In the genomic region with DNA sequence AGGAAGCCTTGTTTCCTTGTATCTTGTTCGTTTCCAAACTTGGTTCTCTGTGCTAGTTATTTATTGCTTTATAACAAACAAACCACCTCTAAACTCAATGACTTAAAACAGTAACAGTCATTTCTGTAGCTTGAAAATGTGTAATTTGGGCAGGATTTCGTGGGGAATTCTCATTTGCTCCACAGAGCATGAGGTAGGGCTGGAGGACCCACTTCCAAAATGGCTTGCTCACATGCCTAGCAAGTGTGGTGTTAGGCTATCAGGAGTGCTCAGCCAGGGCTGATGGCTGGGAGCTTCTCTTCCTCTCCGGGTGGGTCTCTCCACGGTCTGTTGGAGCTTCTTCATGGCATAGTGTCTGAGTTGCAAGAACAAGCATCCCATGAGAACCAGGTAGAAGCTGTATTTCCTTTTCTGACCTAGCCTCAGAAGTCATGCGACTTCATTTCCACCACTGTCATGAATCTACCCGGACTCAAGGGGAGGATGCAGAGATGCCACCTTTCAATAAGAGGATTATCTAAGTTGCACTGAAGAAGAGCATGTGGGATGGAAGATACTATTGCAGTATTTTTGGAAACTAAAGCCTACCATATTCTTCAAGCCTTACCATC, we compare ENCODE assay signal across 22 cellular contexts. TPM values are rescaled to one million over a fixed set of nuclear protein-coding genes. Genes with fewer than 3 reads are reported as not detected.
DNase-seq lines count a peak whose midpoint lies in the region; ATAC-seq, FAIRE-seq and TF ChIP-seq lines count a peak whose summit lies in the region.
"Had no signal": no experiment of that assay in that cellular context is flagged by ENCODE, and none has a peak within 500 bp of the region (broad histone marks: within the 10 kb centered on the region; RNA-seq: fewer than 3 reads in every experiment).

No MANE protein-coding gene starts in this region.

- POLR2A ChIA-PET in activated CD4-positive, alpha-beta T cell treated with anti-CD3 and anti-CD28 coated beads for 36 hours (lab: Charles Lee), result no interaction called here

- no peak overlapping the region for H3K27ac Mint-ChIP-seq in activated CD4-positive, alpha-beta T cell treated with anti-CD3 and anti-CD28 coated beads for 36 hours
- H3K27ac Mint-ChIP-seq in activated T-helper 17 cell treated with anti-CD3 and anti-CD28 coated beads, Interleukin-2, amount 50 U/mL, for 72 hours, result no peak overlapping the region
- H3K27ac Mint-ChIP-seq: CD8-positive, alpha-beta T cell had no signal

- CTCF ChIA-PET in activated CD4-positive, alpha-beta T cell treated with anti-CD3 and anti-CD28 coated beads for 36 hours (lab: Charles Lee), result no interaction called here

- TF ChIP-seq POLR2A in GM12891 (IDR thresholded peaks at IDR 0.05; ENCODE audit: low read depth, low read length), result no peak

- no peak for DNase-seq in activated CD4-positive, alpha-beta T cell treated with anti-CD3 and anti-CD28 coated beads for 36 hours
- DNase-seq in activated CD4-positive, alpha-beta T cell treated with anti-CD3 and anti-CD28 coated beads, Interleukin-2, amount 50 U/mL, for 4 hours, result no peak
- DNase-seq in NCI-H2196 (lab: John Stamatoyannopoulos, UW; ENCODE audit: unreplicated experiment), result no peak
- DNase-seq in GM12891 (ENCODE audit: insufficient read length, low spot score), result no peak
- DNase-seq: 8988T; C1 segment of cervical spinal cord; CD8-positive, alpha-beta T cell; IMR-90; MV-4-11; NCI-H1105 treated with DMSO at 0.1 percent for 48 hours; NCI-H1694; NCI-H2081; NCI-H2171; NCI-H524 treated with DMSO at 0.1 percent for 48 hours; OCI-M1; T-helper 9 cell had no signal

- H3K4me3 Mint-ChIP-seq in activated CD4-positive, alpha-beta T cell treated with anti-CD3 and anti-CD28 coated beads for 36 hours, result no peak overlapping the region
- H3K4me3 Mint-ChIP-seq in activated T-helper 17 cell treated with anti-CD3 and anti-CD28 coated beads, Interleukin-2, amount 50 U/mL, for 72 hours, result no peak overlapping the region
- H3K4me3 Mint-ChIP-seq: CD8-positive, alpha-beta T cell had no signal

- H3K4me1 Mint-ChIP-seq in activated CD4-positive, alpha-beta T cell treated with anti-CD3 and anti-CD28 coated beads for 36 hours, result peaks cover 3% of the 10 kb centered on the region
- no peaks in the 10 kb centered on the region for H3K4me1 Mint-ChIP-seq in activated T-helper 17 cell treated with anti-CD3 and anti-CD28 coated beads, Interleukin-2, amount 50 U/mL, for 72 hours

- H3K9me3 Mint-ChIP-seq in activated CD4-positive, alpha-beta T cell treated with anti-CD3 and anti-CD28 coated beads for 36 hours (ENCODE audit: low read depth), result no peaks in the 10 kb centered on the region
- no peaks in the 10 kb centered on the region for H3K9me3 Mint-ChIP-seq in activated T-helper 17 cell treated with anti-CD3 and anti-CD28 coated beads, Interleukin-2, amount 50 U/mL, for 72 hours
- H3K9me3 Mint-ChIP-seq: CD8-positive, alpha-beta T cell had no signal

- peak; percentile 26 for ATAC-seq in activated CD4-positive, alpha-beta T cell treated with anti-CD3 and anti-CD28 coated beads for 36 hours
- peak; percentile 47 for ATAC-seq in HG02852 (IDR thresholded peaks at IDR 0.05; ENCODE audit: unreplicated experiment)
- ATAC-seq in activated T-helper 17 cell treated with anti-CD3 and anti-CD28 coated beads, Interleukin-2, amount 50 U/mL, for 72 hours (replicated peaks), result peak; percentile 35
- no peak for ATAC-seq in HG02973 (IDR thresholded peaks at IDR 0.05; ENCODE audit: unreplicated experiment)
- ATAC-seq: CD8-positive, alpha-beta T cell; Right ventricle myocardium inferior had no signal

- no peak for FAIRE-seq in GM12891 (lab: Jason Lieb, UNC)
- FAIRE-seq: HTR-8/SVneo, RCC 7860 had no signal

- intact Hi-C loops in activated CD4-positive, alpha-beta T cell treated with anti-CD3 and anti-CD28 coated beads for 36 hours (cut with DNase I, micrococcal nuclease), result loop anchor here in 1 of 2 experiments (10.0 kb wide), 1 partner anchor 1114 kb away; the partner anchor contains the start of gene SKIL

- peaks cover 4% of the 10 kb centered on the region for H3K36me3 Mint-ChIP-seq in activated CD4-positive, alpha-beta T cell treated with anti-CD3 and anti-CD28 coated beads for 36 hours (ENCODE audit: low read depth)
- H3K36me3 Mint-ChIP-seq in activated T-helper 17 cell treated with anti-CD3 and anti-CD28 coated beads, Interleukin-2, amount 50 U/mL, for 72 hours (ENCODE audit: low read depth), result no peaks in the 10 kb centered on the region
- H3K36me3 Mint-ChIP-seq: CD8-positive, alpha-beta T cell had no signal

- H3K27me3 Mint-ChIP-seq in activated CD4-positive, alpha-beta T cell treated with anti-CD3 and anti-CD28 coated beads for 36 hours, result no peaks in the 10 kb centered on the region
- H3K27me3 Mint-ChIP-seq in activated T-helper 17 cell treated with anti-CD3 and anti-CD28 coated beads, Interleukin-2, amount 50 U/mL, for 72 hours, result no peaks in the 10 kb centered on the region

TF ChIP-seq in GM12891, 5 proteins besides CTCF, POLR2A, EP300 and RAD21:
- TF ChIP-seq POU2F2 (IDR thresholded peaks at IDR 0.05; ENCODE audit: low read depth, low read length) (no peak), TAF1 (IDR thresholded peaks at IDR 0.05; ENCODE audit: low read depth, low read length) (no peak), PAX5 (IDR thresholded peaks at IDR 0.05; ENCODE audit: insufficient read depth, low read length, severe bottlenecking) (no peak), POLR2AphosphoS5 (IDR thresholded peaks at IDR 0.05; ENCODE audit: low read depth, low read length) (no peak), SPI1 (IDR thresholded peaks at IDR 0.05; ENCODE audit: low read depth, low read length) (no peak)

RNA-seq across cellular contexts. Expression of gene TNIK, which starts 8.2 kb away (rescaled TPM):
- total RNA-seq in activated CD4-positive, alpha-beta T cell treated with anti-CD3 and anti-CD28 coated beads for 36 hours, result 10 to 100 TPM; 28.8 to 34.2 TPM
- total RNA-seq in activated T-helper 17 cell treated with anti-CD3 and anti-CD28 coated beads, Interleukin-2, amount 50 U/mL, for 72 hours, result 10 to 100 TPM; 28.6 to 43.8 TPM
- 2.6 TPM for polyA plus RNA-seq in GM12891 (2012; ENCODE audit: low read depth, missing spikeins)
